16 cellular contexts compared by ENCODE assay signal in genomic region chr15:67133026-67133425, GRCh38.
DNase-seq lines count a peak whose midpoint lies in the region; ATAC-seq and TF ChIP-seq lines count a peak whose summit lies in the region.
"Had no signal": no experiment of that assay in that cellular context is flagged by ENCODE, and none has a peak within 500 bp of the region (broad histone marks: within the 10 kb centered on the region; RNA-seq: fewer than 3 reads in every experiment).

No MANE protein-coding gene starts in this region.

- 91% methylated on average over 4 of the region's 4 CpGs for WGBS in suprapubic skin

- no peaks in the 10 kb centered on the region; the same call in 1 of the 2 replicates for H3K36me3 ChIP-seq in OCI-LY1 (ENCODE audit: insufficient read depth, low read length)
- peaks cover 4% of the 10 kb centered on the region for H3K36me3 ChIP-seq in effector memory CD4-positive, alpha-beta T cell (ENCODE audit: control insufficient read depth, insufficient read depth, low read length)
- no peaks in the 10 kb centered on the region for H3K36me3 ChIP-seq in suprapubic skin
- H3K36me3 ChIP-seq: neutrophil had no signal

- no peak overlapping the region for H3K4me3 Mint-ChIP-seq in activated CD4-positive, alpha-beta T cell treated with anti-CD3 and anti-CD28 coated beads, Interleukin-2, amount 10 ng/mL, durations not matched to agents 7 days and 5 days

- intact Hi-C loops in posterior vena cava (cut with DNase I), result no loop called here

- no peak overlapping the region; the same call in 1 of the 2 replicates for H3K9ac ChIP-seq in OCI-LY1 (ENCODE audit: low read length)

- H3K27me3 ChIP-seq in OCI-LY1 (ENCODE audit: insufficient read depth, low read length) (no peaks in the 10 kb centered on the region), suprapubic skin (no peaks in the 10 kb centered on the region)
- H3K27me3 ChIP-seq in effector memory CD4-positive, alpha-beta T cell (replicated peaks; ENCODE audit: control insufficient read depth, insufficient read depth, low read length, poor library complexity, severe bottlenecking), result no peaks in the 10 kb centered on the region
- H3K27me3 ChIP-seq: neutrophil, SJSA1 had no signal

- no peak for TF ChIP-seq POLR2A in suprapubic skin (IDR thresholded peaks at IDR 0.05)

- no peak for ATAC-seq in GM19395 (IDR thresholded peaks at IDR 0.05; ENCODE audit: unreplicated experiment)
- ATAC-seq: esophagus mucosa, left ventricle myocardium superior had no signal

- H2AFZ ChIP-seq in OCI-LY1 (ENCODE audit: low read length), result no peak overlapping the region

- no peaks in the 10 kb centered on the region for H3K9me2 ChIP-seq in OCI-LY1 (ENCODE audit: low read depth, low read length)

- H3K27me3 Mint-ChIP-seq in activated CD4-positive, alpha-beta T cell treated with anti-CD3 and anti-CD28 coated beads, Interleukin-2, amount 10 ng/mL, durations not matched to agents 7 days and 5 days, result no peaks in the 10 kb centered on the region

- peak overlapping the region; percentile 77; the same call in 1 of the 2 replicates for H3K4me2 ChIP-seq in OCI-LY1 (ENCODE audit: low read length)

- H3K4me1 Mint-ChIP-seq in activated CD4-positive, alpha-beta T cell treated with anti-CD3 and anti-CD28 coated beads, Interleukin-2, amount 10 ng/mL, durations not matched to agents 7 days and 5 days, result peaks cover 94% of the 10 kb centered on the region

- H3K27ac ChIP-seq in OCI-LY1 (ENCODE audit: low read depth, low read length, poor library complexity, severe bottlenecking) (peak overlapping the region; percentile 90), suprapubic skin (no peak overlapping the region)
- peak overlapping the region; percentile 92 for H3K27ac ChIP-seq in effector memory CD4-positive, alpha-beta T cell (ENCODE audit: insufficient read depth, low read length, poor library complexity, severe bottlenecking)
- H3K27ac ChIP-seq: neutrophil, SJSA1 had no signal

- peak overlapping the region; percentile 88 for H3K27ac Mint-ChIP-seq in activated CD4-positive, alpha-beta T cell treated with anti-CD3 and anti-CD28 coated beads, Interleukin-2, amount 10 ng/mL, durations not matched to agents 7 days and 5 days

- peaks cover 74% of the 10 kb centered on the region for H3K4me1 ChIP-seq in OCI-LY1 (ENCODE audit: insufficient read depth, low read length, severe bottlenecking)
- peaks cover 63% of the 10 kb centered on the region for H3K4me1 ChIP-seq in effector memory CD4-positive, alpha-beta T cell (ENCODE audit: control insufficient read depth, insufficient read depth, low read length, poor library complexity, severe bottlenecking)
- H3K4me1 ChIP-seq in suprapubic skin, result peaks cover 79% of the 10 kb centered on the region

- H3K4me3 ChIP-seq in OCI-LY1 (ENCODE audit: low read depth, low read length, poor library complexity, severe bottlenecking) (no peak overlapping the region), suprapubic skin (no peak overlapping the region)
- H3K4me3 ChIP-seq in effector memory CD4-positive, alpha-beta T cell (ENCODE audit: insufficient read depth, low read depth, low read length, poor library complexity, severe bottlenecking), result no peak overlapping the region
- H3K4me3 ChIP-seq: SJSA1 had no signal

- H3K9me3 ChIP-seq in OCI-LY1 (ENCODE audit: low read length), result no peaks in the 10 kb centered on the region
- no peaks in the 10 kb centered on the region for H3K9me3 ChIP-seq in effector memory CD4-positive, alpha-beta T cell (ENCODE audit: control insufficient read depth, low read length)
- H3K9me3 ChIP-seq in suprapubic skin, result no peaks in the 10 kb centered on the region
- H3K9me3 ChIP-seq: neutrophil, SJSA1 had no signal

- no peak for TF ChIP-seq CTCF in OCI-LY1 (IDR thresholded peaks at IDR 0.05; ENCODE audit: low read length)
- TF ChIP-seq CTCF in suprapubic skin (IDR thresholded peaks at IDR 0.05), result no peak

- H4K20me1 ChIP-seq in OCI-LY1 (ENCODE audit: insufficient read depth, low read length), result no peaks in the 10 kb centered on the region

- no peak for TF ChIP-seq EP300 in suprapubic skin (IDR thresholded peaks at IDR 0.05)

- H3F3A ChIP-seq in OCI-LY1 (ENCODE audit: insufficient read depth, low read length), result no peaks in the 10 kb centered on the region

- peaks cover 32% of the 10 kb centered on the region for H3K79me2 ChIP-seq in OCI-LY1 (ENCODE audit: insufficient read depth, low read length)

- DNase-seq in activated CD4-positive, alpha-beta T cell treated with anti-CD3 and anti-CD28 coated beads, Interleukin-2, amount 10 ng/mL, durations not matched to agents 7 days and 5 days, result no peak
- no peak for DNase-seq in activated CD4-positive, alpha-beta T cell treated with anti-CD3 and anti-CD28 coated beads for 1 hour
- no peak for DNase-seq in effector memory CD4-positive, alpha-beta T cell
- peak; percentile 24 for DNase-seq in posterior vena cava (ENCODE audit: low spot score)
- no peak for DNase-seq in NCI-H1048 (lab: John Stamatoyannopoulos, UW)
- no peak for DNase-seq in suprapubic skin (ENCODE audit: low spot score in 2 of 2)
- DNase-seq: activated CD4-positive, CD25-positive, alpha-beta regulatory T cell; activated gamma-delta T cell; left ventricle myocardium superior; NCI-H1436; NCI-H510A had no signal

- CTCF ChIA-PET in activated CD4-positive, alpha-beta T cell treated with anti-CD3 and anti-CD28 coated beads, Interleukin-2, amount 10 ng/mL, durations not matched to agents 7 days and 5 days (lab: Charles Lee), result interaction anchor here (2.5 kb wide), 1 partner anchor 11 kb away, joined by 13 read pairs; no protein-coding TSS in a partner anchor

- H3K36me3 Mint-ChIP-seq in activated CD4-positive, alpha-beta T cell treated with anti-CD3 and anti-CD28 coated beads, Interleukin-2, amount 10 ng/mL, durations not matched to agents 7 days and 5 days (ENCODE audit: low read depth), result peaks cover 55% of the 10 kb centered on the region

- POLR2A ChIA-PET in activated CD4-positive, alpha-beta T cell treated with anti-CD3 and anti-CD28 coated beads, Interleukin-2, amount 10 ng/mL, durations not matched to agents 7 days and 5 days (lab: Charles Lee), result no interaction called here

- H3K9me3 Mint-ChIP-seq in activated CD4-positive, alpha-beta T cell treated with anti-CD3 and anti-CD28 coated beads, Interleukin-2, amount 10 ng/mL, durations not matched to agents 7 days and 5 days, result no peaks in the 10 kb centered on the region
